Comparison of ENCODE assay signal across 15 cellular contexts in genomic region chr22:42154731-42155543, GRCh38.
"Had no signal": no experiment of that assay in that cellular context is flagged by ENCODE, and none has a peak within 500 bp of the region (broad histone marks: within the 10 kb centered on the region; RNA-seq: fewer than 3 reads in every experiment).

No MANE protein-coding gene starts in this region.

- H3K4me1 Mint-ChIP-seq: activated CD4-positive, alpha-beta memory T cell treated with anti-CD3 and anti-CD28 coated beads, Interleukin-2, amount 10 ng/mL, durations not matched to agents 7 days and 5 days; memory B cell; naive thymus-derived CD8-positive, alpha-beta T cell had no signal

- ATAC-seq: activated T-cell treated with anti-CD3 and anti-CD28 coated beads, Interleukin-2, amount 50 U/mL, for 72 hours; mucosa of descending colon; naive thymus-derived CD8-positive, alpha-beta T cell; right cardiac atrium had no signal

- H3K27ac ChIP-seq: hepatocyte, left ventricle myocardium inferior, uterus had no signal

- DNase-seq: activated CD4-positive, alpha-beta memory T cell treated with anti-CD3 and anti-CD28 coated beads, Interleukin-2, amount 10 ng/mL, durations not matched to agents 7 days and 5 days; activated CD4-positive, CD25-positive, alpha-beta regulatory T cell treated with anti-CD3 and anti-CD28 coated beads, Interleukin-2, amount 50 U/mL, for 72 hours; activated gamma-delta T cell treated with Interleukin-2 at 50 U/mL for 16 hours; activated T-cell treated with anti-CD3 and anti-CD28 coated beads, Interleukin-2, amount 50 U/mL, for 72 hours; erythroblast; left ventricle myocardium inferior; mucosa of descending colon; naive thymus-derived CD8-positive, alpha-beta T cell; nucleus accumbens; right cardiac atrium; T1000; uterus had no signal

- H3K9me3 Mint-ChIP-seq: activated CD4-positive, alpha-beta memory T cell treated with anti-CD3 and anti-CD28 coated beads, Interleukin-2, amount 10 ng/mL, durations not matched to agents 7 days and 5 days; activated T-cell treated with anti-CD3 and anti-CD28 coated beads, Interleukin-2, amount 50 U/mL, for 72 hours; memory B cell; naive thymus-derived CD8-positive, alpha-beta T cell had no signal

- H3K27ac Mint-ChIP-seq: activated CD4-positive, alpha-beta memory T cell treated with anti-CD3 and anti-CD28 coated beads, Interleukin-2, amount 10 ng/mL, durations not matched to agents 7 days and 5 days; activated T-cell treated with anti-CD3 and anti-CD28 coated beads, Interleukin-2, amount 50 U/mL, for 72 hours; memory B cell had no signal

- H3K27me3 Mint-ChIP-seq: activated CD4-positive, alpha-beta memory T cell treated with anti-CD3 and anti-CD28 coated beads, Interleukin-2, amount 10 ng/mL, durations not matched to agents 7 days and 5 days; memory B cell; naive thymus-derived CD8-positive, alpha-beta T cell; progenitor cell of endocrine pancreas had no signal

- H3K4me3 Mint-ChIP-seq: activated CD4-positive, alpha-beta memory T cell treated with anti-CD3 and anti-CD28 coated beads, Interleukin-2, amount 10 ng/mL, durations not matched to agents 7 days and 5 days; activated T-cell treated with anti-CD3 and anti-CD28 coated beads, Interleukin-2, amount 50 U/mL, for 72 hours; memory B cell; naive thymus-derived CD8-positive, alpha-beta T cell had no signal
